17 cellular contexts compared by ENCODE assay signal in genomic region chr1:240613353-240614142, GRCh38. TPM values are rescaled to one million over a fixed set of nuclear protein-coding genes. Genes with fewer than 3 reads are reported as not detected.
DNase-seq lines count a peak whose midpoint lies in the region; ATAC-seq and TF ChIP-seq lines count a peak whose summit lies in the region.
"Had no signal": no experiment of that assay in that cellular context is flagged by ENCODE, and none has a peak within 500 bp of the region (broad histone marks: within the 10 kb centered on the region; RNA-seq: fewer than 3 reads in every experiment).

No MANE protein-coding gene starts in this region.

- ATAC-seq in activated T-helper 17 cell treated with anti-CD3 and anti-CD28 coated beads, Interleukin-2, amount 50 U/mL, for 72 hours (replicated peaks): peak; percentile 28
- peak; percentile 63 to 66 for ATAC-seq in natural killer cell treated with Interleukin-12 subunit alpha and Interleukin-12 subunit beta and Interleukin-15 and Interleukin-18, amount 100 ng/mL, for 72 hours

- H3K27ac ChIP-seq in HEK293 (ENCODE audit: extremely low read depth, low read depth, low read length): no peak overlapping the region
- H3K27ac ChIP-seq: spleen, tibial nerve had no signal

- H3K36me3 ChIP-seq in HEK293 (ENCODE audit: control insufficient read depth in 2 of 2, insufficient read depth in 1 of 2, low read length in 2 of 2): no peaks in the 10 kb centered on the region
- H3K36me3 ChIP-seq: spleen, tibial nerve had no signal

- no peaks in the 10 kb centered on the region for H3K9me3 ChIP-seq in HEK293 (ENCODE audit: control insufficient read depth, insufficient read depth, low read depth, low read length)
- H3K9me3 ChIP-seq: spleen, tibial nerve had no signal

- no peak overlapping the region for H3K4me3 ChIP-seq in HEK293 (ENCODE audit: low read depth, low read length)
- H3K4me3 ChIP-seq: spleen, tibial nerve had no signal

- H3K36me3 Mint-ChIP-seq in activated T-helper 17 cell treated with anti-CD3 and anti-CD28 coated beads, Interleukin-2, amount 50 U/mL, for 72 hours (ENCODE audit: low read depth): no peaks in the 10 kb centered on the region
- no peaks in the 10 kb centered on the region for H3K36me3 Mint-ChIP-seq in natural killer cell treated with Interleukin-12 subunit alpha and Interleukin-12 subunit beta and Interleukin-15 and Interleukin-18, amount 100 ng/mL, for 72 hours
- H3K36me3 Mint-ChIP-seq: CD4-positive, CD25-positive, alpha-beta regulatory T cell; IgD-negative memory B cell had no signal

- POLR2A ChIA-PET in HEK293 (lab: Yijun Ruan, JAX): no interaction called here

- H3K27ac Mint-ChIP-seq in activated T-helper 17 cell treated with anti-CD3 and anti-CD28 coated beads, Interleukin-2, amount 50 U/mL, for 72 hours: peak overlapping the region; percentile 99
- H3K27ac Mint-ChIP-seq in natural killer cell treated with Interleukin-12 subunit alpha and Interleukin-12 subunit beta and Interleukin-15 and Interleukin-18, amount 100 ng/mL, for 72 hours: peak overlapping the region; percentile 14 to 56
- H3K27ac Mint-ChIP-seq: CD4-positive, CD25-positive, alpha-beta regulatory T cell; IgD-negative memory B cell had no signal

- peak; percentile 15 for DNase-seq in NK-92 treated with Interleukin-12 subunit alpha and Interleukin-12 subunit beta, amount 100 ng/mL, for 24 hours (lab: John Stamatoyannopoulos, UW)
- DNase-seq in NK-92 (lab: John Stamatoyannopoulos, UW; ENCODE audit: unreplicated experiment) (no peak), hepatic stellate cell (ENCODE audit: low spot score) (no peak), NCI-H187 (lab: John Stamatoyannopoulos, UW) (no peak)
- peak; percentile 68 for DNase-seq in natural killer cell treated with Interleukin-12 subunit alpha and Interleukin-12 subunit beta and Interleukin-15 and Interleukin-18, amount 100 ng/mL, for 72 hours (ENCODE audit: low spot score)
- no peak for DNase-seq in stimulated activated naive CD4-positive, alpha-beta T cell (lab: John Stamatoyannopoulos, UW)
- DNase-seq: amygdala, NCI-H1105, NCI-H2171, posterior cingulate gyrus, spleen had no signal

- no peak for TF ChIP-seq CTCF in HEK293 (tag by site-specific recombination; IDR thresholded peaks at IDR 0.05)

- peaks cover 29% of the 10 kb centered on the region for H3K4me1 Mint-ChIP-seq in activated T-helper 17 cell treated with anti-CD3 and anti-CD28 coated beads, Interleukin-2, amount 50 U/mL, for 72 hours
- H3K4me1 Mint-ChIP-seq in natural killer cell treated with Interleukin-12 subunit alpha and Interleukin-12 subunit beta and Interleukin-15 and Interleukin-18, amount 100 ng/mL, for 72 hours (ENCODE audit: low read depth in 2 of 2): peaks cover 30 to 33% of the 10 kb centered on the region in 2 donors

- no peaks in the 10 kb centered on the region for H3K27me3 Mint-ChIP-seq in activated T-helper 17 cell treated with anti-CD3 and anti-CD28 coated beads, Interleukin-2, amount 50 U/mL, for 72 hours
- H3K27me3 Mint-ChIP-seq in natural killer cell treated with Interleukin-12 subunit alpha and Interleukin-12 subunit beta and Interleukin-15 and Interleukin-18, amount 100 ng/mL, for 72 hours: peaks cover 33 to 54% of the 10 kb centered on the region in 2 donors

- H3K4me3 Mint-ChIP-seq in activated T-helper 17 cell treated with anti-CD3 and anti-CD28 coated beads, Interleukin-2, amount 50 U/mL, for 72 hours: peak overlapping the region; percentile 99
- H3K4me3 Mint-ChIP-seq in natural killer cell treated with Interleukin-12 subunit alpha and Interleukin-12 subunit beta and Interleukin-15 and Interleukin-18, amount 100 ng/mL, for 72 hours: peak overlapping the region; percentile 96

- H3K9me3 Mint-ChIP-seq in activated T-helper 17 cell treated with anti-CD3 and anti-CD28 coated beads, Interleukin-2, amount 50 U/mL, for 72 hours: no peaks in the 10 kb centered on the region
- no peaks in the 10 kb centered on the region for H3K9me3 Mint-ChIP-seq in natural killer cell treated with Interleukin-12 subunit alpha and Interleukin-12 subunit beta and Interleukin-15 and Interleukin-18, amount 100 ng/mL, for 72 hours
- H3K9me3 Mint-ChIP-seq: IgD-negative memory B cell had no signal

- peaks cover 22% of the 10 kb centered on the region for H3K4me1 ChIP-seq in HEK293 (ENCODE audit: control insufficient read depth, insufficient read depth, low read length)

- CTCF ChIA-PET in HEK293 (lab: Yijun Ruan, JAX): interaction anchor here (1.0 to 1.1 kb wide), 2 partner anchors 78 to 424 kb away, joined by 4 to 5 read pairs; no protein-coding TSS in a partner anchor

TF ChIP-seq in HEK293, 187 proteins besides CTCF, POLR2A, EP300 and RAD21:
- TF ChIP-seq ZNF555 (tag by site-specific recombination; conservative IDR thresholded peaks at IDR 0.05): no peak
- TF ChIP-seq ZNF660 (tag by site-specific recombination; IDR thresholded peaks at IDR 0.05): peak; percentile 96
- no peak for TF ChIP-seq ZNF521 (tag by site-specific recombination; IDR thresholded peaks at IDR 0.05)
- no peak for TF ChIP-seq BCL11B (tag by site-specific recombination; IDR thresholded peaks at IDR 0.05; ENCODE audit: low read depth)
- TF ChIP-seq ZNF785 (tag by site-specific recombination; IDR thresholded peaks at IDR 0.05): no peak
TF ChIP-seq in HEK293: peak in this region for 1.

RNA-seq across cellular contexts. Expression of gene GREM2, which starts 1.6 kb away (rescaled TPM):
- 1 to 10 TPM; 3.4 to 7.5 TPM for total RNA-seq in activated T-helper 17 cell treated with anti-CD3 and anti-CD28 coated beads, Interleukin-2, amount 50 U/mL, for 72 hours
- total RNA-seq in natural killer cell treated with Interleukin-12 subunit alpha and Interleukin-12 subunit beta and Interleukin-15 and Interleukin-18, amount 100 ng/mL, for 72 hours: under 1 TPM; 0.14 to 0.57 TPM
- total RNA-seq: CD4-positive, CD25-positive, alpha-beta regulatory T cell; T-helper 2 cell treated with Interferon-gamma antibody and Interleukin-4, amounts not matched to agents 100 ng/mL and 5 ng/mL, for 36 hours had no signal

Comparison
In these comparisons a context has a peak if more than half of its experiments do, and no peak if none do; other contexts are left out.
1. DNase-seq: peak in NK-92 treated with Interleukin-12 subunit alpha and Interleukin-12 subunit beta, amount 100 ng/mL, for 24 hours (single experiment) and natural killer cell treated with Interleukin-12 subunit alpha and Interleukin-12 subunit beta and Interleukin-15 and Interleukin-18, amount 100 ng/mL, for 72 hours (single experiment); none in NK-92 (single experiment), hepatic stellate cell (single experiment), NCI-H187 (0 of 2) and stimulated activated naive CD4-positive, alpha-beta T cell (0 of 6).